In genomic region chr9:24464321-24464951, GRCh38 we compare ENCODE assay signal across 15 cellular contexts.
DNase-seq lines count a peak whose midpoint lies in the region; ATAC-seq and TF ChIP-seq lines count a peak whose summit lies in the region.
"Had no signal": no experiment of that assay in that cellular context is flagged by ENCODE, and none has a peak within 500 bp of the region (broad histone marks: within the 10 kb centered on the region; RNA-seq: fewer than 3 reads in every experiment).

No MANE protein-coding gene starts in this region.

- H3K27ac Mint-ChIP-seq in MCF 10A (ENCODE audit: low read depth, unreplicated experiment), result no peak overlapping the region
- H3K27ac Mint-ChIP-seq: activated T-cell treated with anti-CD3 and anti-CD28 coated beads, Interleukin-2, amount 50 U/mL, for 24 hours; CD8-positive, alpha-beta memory T cell had no signal

- 46 to 55% methylated on average over 2 of the region's 2 CpGs for WGBS in aorta, 2 donors

- H3K36me3 Mint-ChIP-seq in MCF 10A (ENCODE audit: insufficient read depth, unreplicated experiment), result no peaks in the 10 kb centered on the region
- H3K36me3 Mint-ChIP-seq: CD8-positive, alpha-beta memory T cell had no signal

- H3K4me1 ChIP-seq in breast epithelium, result no peaks in the 10 kb centered on the region
- no peaks in the 10 kb centered on the region for H3K4me1 ChIP-seq in aorta (ENCODE audit: control insufficient read depth in 1 of 2, insufficient read depth in 2 of 2, low read length in 2 of 2)
- H3K4me1 ChIP-seq: parathyroid adenoma had no signal

- in situ Hi-C loops in astrocyte of the spinal cord (cut with HindIII; ENCODE audit: low sequenced_read_pairs), result no loop called here

- no peaks in the 10 kb centered on the region for H3K9me3 Mint-ChIP-seq in MCF 10A (ENCODE audit: unreplicated experiment)

- H3K27me3 Mint-ChIP-seq in MCF 10A (ENCODE audit: insufficient read depth, unreplicated experiment), result peaks cover 10% of the 10 kb centered on the region
- H3K27me3 Mint-ChIP-seq: activated T-cell treated with anti-CD3 and anti-CD28 coated beads, Interleukin-2, amount 50 U/mL, for 24 hours; CD8-positive, alpha-beta memory T cell had no signal

- DNase-seq in MCF 10A (ENCODE audit: unreplicated experiment) (peak; percentile 63), breast epithelium (ENCODE audit: low spot score in 2 of 2) (no peak), astrocyte of the spinal cord (ENCODE audit: low read depth, low spot score) (peak; percentile 78), iPS-NIHi7 (ENCODE audit: extremely low spot score) (peak; percentile 16), aorta (no peak), SHP77 treated with DMSO at 0.1 percent for 48 hours (lab: John Stamatoyannopoulos, UW) (no peak)
- DNase-seq: activated CD4-positive, alpha-beta T cell treated with anti-CD3 and anti-CD28 coated beads, Interleukin-2, amount 50 U/mL, for 1 hour; activated T-cell treated with anti-CD3 and anti-CD28 coated beads, Interleukin-2, amount 50 U/mL, for 24 hours; CD8-positive, alpha-beta memory T cell; IMR-90; T-helper 9 cell had no signal

- H3K9me3 ChIP-seq in breast epithelium, result no peaks in the 10 kb centered on the region
- H3K9me3 ChIP-seq in aorta (ENCODE audit: control insufficient read depth, low read length), result no peaks in the 10 kb centered on the region

- ATAC-seq in aorta (ENCODE audit: low FRiP score) (peak; percentile 48), HG03354 (IDR thresholded peaks at IDR 0.05; ENCODE audit: poor library complexity, severe bottlenecking, unreplicated experiment) (no peak), GM18873 (IDR thresholded peaks at IDR 0.05; ENCODE audit: low FRiP score, unreplicated experiment) (no peak)
- ATAC-seq: Right ventricle myocardium inferior had no signal

- no TSS peak for BruUV-seq in MCF 10A (replicated peaks; lab: Mats Ljungman, UMichigan)

- H3K4me3 ChIP-seq in breast epithelium (no peak overlapping the region), astrocyte of the spinal cord (ENCODE audit: low read depth, low read length) (no peak overlapping the region), aorta (ENCODE audit: low read length in 2 of 2) (no peak overlapping the region)

- intact Hi-C loops in MCF 10A (cut with micrococcal nuclease) (no loop called here), breast epithelium (cut with DNase I; ENCODE audit: low total_unique reads) (no loop called here), aorta (cut with DNase I) (no loop called here)

- no peak overlapping the region for H3K4me3 Mint-ChIP-seq in MCF 10A (ENCODE audit: unreplicated experiment)
- H3K4me3 Mint-ChIP-seq: activated T-cell treated with anti-CD3 and anti-CD28 coated beads, Interleukin-2, amount 50 U/mL, for 24 hours; CD8-positive, alpha-beta memory T cell had no signal

- H3K4me1 Mint-ChIP-seq in MCF 10A (ENCODE audit: insufficient read depth, unreplicated experiment), result no peaks in the 10 kb centered on the region
- H3K4me1 Mint-ChIP-seq: CD8-positive, alpha-beta memory T cell had no signal

- no peaks in the 10 kb centered on the region for H3K27me3 ChIP-seq in breast epithelium
- no peaks in the 10 kb centered on the region for H3K27me3 ChIP-seq in aorta (ENCODE audit: control insufficient read depth in 1 of 2, insufficient read depth in 2 of 2, low read length in 1 of 2)

- H3K36me3 ChIP-seq in breast epithelium, result no peaks in the 10 kb centered on the region
- H3K36me3 ChIP-seq in aorta (ENCODE audit: control insufficient read depth in 1 of 2, insufficient read depth in 2 of 2, low read length in 1 of 2), result no peaks in the 10 kb centered on the region

- no peak for TF ChIP-seq CTCF in MCF 10A (IDR thresholded peaks at IDR 0.05; ENCODE audit: unreplicated experiment)
- no peak for TF ChIP-seq CTCF in breast epithelium (IDR thresholded peaks at IDR 0.05)
- no peak for TF ChIP-seq CTCF in astrocyte of the spinal cord (IDR thresholded peaks at IDR 0.05; ENCODE audit: low read depth, low read length)

- H3K27ac ChIP-seq in breast epithelium (no peak overlapping the region), aorta (ENCODE audit: low read depth in 1 of 2, low read length in 2 of 2) (no peak overlapping the region)
- H3K27ac ChIP-seq: parathyroid adenoma had no signal

- POLR2A ChIA-PET in MCF 10A (lab: Yijun Ruan, JAX), result no interaction called here

- CTCF ChIA-PET in MCF 10A (lab: Yijun Ruan, JAX), result no interaction called here

- no peak for TF ChIP-seq POLR2A in breast epithelium (IDR thresholded peaks at IDR 0.05)

Comparison
In these comparisons a context has a peak if more than half of its experiments do, and no peak if none do; other contexts are left out.
1. DNase-seq: peak in MCF 10A (single experiment), astrocyte of the spinal cord (single experiment) and iPS-NIHi7 (single experiment); none in breast epithelium (0 of 2), aorta (0 of 2) and SHP77 treated with DMSO at 0.1 percent for 48 hours (single experiment).